Comparison of ENCODE assay signal across 10 cellular contexts in genomic region chr2:191304939-191305875, GRCh38.
A peak's percentile ranks its signal among the peaks of the same experiment; 100 is the strongest.
DNase-seq lines count a peak whose midpoint lies in the region; ATAC-seq, FAIRE-seq and TF ChIP-seq lines count a peak whose summit lies in the region.
"Had no signal": no experiment of that assay in that cellular context is flagged by ENCODE, and none has a peak within 500 bp of the region (broad histone marks: within the 10 kb centered on the region; RNA-seq: fewer than 3 reads in every experiment).

No MANE protein-coding gene starts in this region.

- peak; percentile 82 for DNase-seq in HCEC 1CT
- DNase-seq in bronchial epithelial cell (ENCODE audit: low read depth): peak; percentile 97
- no peak for DNase-seq in kidney
- no peak for DNase-seq in mesenteric fat pad (ENCODE audit: low spot score)
- DNase-seq in HTR-8/SVneo (ENCODE audit: insufficient read length, low spot score): no peak
- no peak for DNase-seq in stimulated activated CD4-positive, alpha-beta T cell treated with anti-CD3 and anti-CD28 coated beads, Interleukin-2, amount 100 ng/mL, for 48 hours
- DNase-seq: DMS79 treated with DMSO at 0.1 percent for 48 hours, NCI-H1930 had no signal

- H3K9me3 ChIP-seq in kidney (ENCODE audit: control insufficient read depth in 1 of 2, low read length in 2 of 2) (no peaks in the 10 kb centered on the region), skeletal muscle tissue (ENCODE audit: control insufficient read depth in 3 of 3, low read length in 3 of 3) (no peaks in the 10 kb centered on the region)

- H3K4me3 ChIP-seq in bronchial epithelial cell (ENCODE audit: low read depth, low read length) (no peak overlapping the region), kidney (ENCODE audit: low read length in 2 of 2) (no peak overlapping the region), skeletal muscle tissue (ENCODE audit: low read length in 3 of 3) (peak overlapping the region in 1 of 3 donors; percentile 18)

- no peak for TF ChIP-seq CTCF in bronchial epithelial cell (IDR thresholded peaks at IDR 0.05; ENCODE audit: insufficient read depth, low read length, severe bottlenecking)
- no peak for TF ChIP-seq CTCF in kidney (IDR thresholded peaks at IDR 0.05; ENCODE audit: borderline replicate concordance, extremely low read depth, insufficient read depth)

- ATAC-seq in GM21515 (IDR thresholded peaks at IDR 0.05; ENCODE audit: unreplicated experiment): no peak

- H3K36me3 ChIP-seq in bronchial epithelial cell (ENCODE audit: control insufficient read depth, insufficient read depth, low read length) (peaks cover 3% of the 10 kb centered on the region), kidney (ENCODE audit: control insufficient read depth in 1 of 2, insufficient read depth in 2 of 2, low read length in 2 of 2) (no peaks in the 10 kb centered on the region), skeletal muscle tissue (ENCODE audit: control insufficient read depth in 3 of 3, insufficient read depth in 3 of 3, low read length in 3 of 3) (no peaks in the 10 kb centered on the region)

- FAIRE-seq in bronchial epithelial cell (lab: Jason Lieb, UNC) (no peak), kidney (lab: Jason Lieb, UNC) (no peak), HTR-8/SVneo (lab: Jason Lieb, UNC) (no peak)

- H3K27ac ChIP-seq in kidney (ENCODE audit: low read depth in 2 of 2, low read length in 2 of 2) (peak overlapping the region; percentile 58 to 82), skeletal muscle tissue (ENCODE audit: low read depth, low read length) (peak overlapping the region; percentile 73)

- intact Hi-C loops in kidney (cut with DNase I): no loop called here

- H3K4me1 ChIP-seq in kidney (ENCODE audit: control insufficient read depth in 1 of 2, insufficient read depth in 1 of 2, low read depth in 1 of 2, low read length in 2 of 2): peaks cover 4 to 11% of the 10 kb centered on the region in 2 donors
- peaks cover 9 to 12% (median 9%) of the 10 kb centered on the region in 3 donors for H3K4me1 ChIP-seq in skeletal muscle tissue (ENCODE audit: control insufficient read depth in 3 of 3, insufficient read depth in 3 of 3, low read length in 3 of 3)

- H3K9ac ChIP-seq in kidney (ENCODE audit: low read length in 2 of 2): peak overlapping the region; percentile 1 to 4
- H3K9ac ChIP-seq in skeletal muscle tissue (ENCODE audit: low read depth in 1 of 3, low read length in 3 of 3): peak overlapping the region in 2 of 3 donors; percentile 20 to 36

- H3K27me3 ChIP-seq in bronchial epithelial cell (ENCODE audit: control insufficient read depth, insufficient read depth, low read length) (no peaks in the 10 kb centered on the region), skeletal muscle tissue (ENCODE audit: control insufficient read depth in 3 of 3, insufficient read depth in 3 of 3, low read length in 3 of 3) (no peaks in the 10 kb centered on the region)

Comparison
In these comparisons a context has a peak if more than half of its experiments do, and no peak if none do; other contexts are left out.
1. DNase-seq: peak in HCEC 1CT (single experiment) and bronchial epithelial cell (single experiment); none in kidney (single experiment), mesenteric fat pad (single experiment), HTR-8/SVneo (single experiment) and stimulated activated CD4-positive, alpha-beta T cell treated with anti-CD3 and anti-CD28 coated beads, Interleukin-2, amount 100 ng/mL, for 48 hours (0 of 2).